8 cellular contexts compared by ENCODE assay signal in the genomic region with DNA sequence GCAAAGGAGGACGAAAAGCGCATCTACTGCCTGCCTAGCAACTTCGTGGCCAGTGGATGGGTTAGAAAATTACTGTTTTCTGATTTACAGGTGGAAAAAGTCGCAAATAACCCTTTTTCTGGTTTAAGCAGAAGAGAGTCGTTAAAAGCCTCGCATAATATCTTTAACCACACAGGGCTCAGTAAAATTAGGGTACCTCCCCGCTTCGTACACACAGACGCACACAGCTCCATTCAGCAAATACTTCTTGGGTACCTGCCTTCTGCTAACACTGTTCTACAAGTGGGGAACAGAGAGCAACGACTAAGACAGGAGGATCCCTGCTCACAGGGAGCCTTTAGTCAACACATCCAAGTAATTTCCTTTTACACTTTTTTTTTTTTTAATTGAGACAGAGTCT. TPM values are rescaled to one million over a fixed set of nuclear protein-coding genes. Genes with fewer than 3 reads are reported as not detected.
DNase-seq lines count a peak whose midpoint lies in the region; ATAC-seq, FAIRE-seq and TF ChIP-seq lines count a peak whose summit lies in the region.

No MANE protein-coding gene starts in this region.

- DNase-seq in activated naive CD4-positive, alpha-beta T cell treated with anti-CD3 and anti-CD28 coated beads for 36 hours = no peak
- DNase-seq in activated naive CD4-positive, alpha-beta T cell treated with Interleukin-2 at 50 U/mL for 16 hours = no peak
- peak; percentile 6 for DNase-seq in HTR-8/SVneo (ENCODE audit: insufficient read length, low spot score)
- no peak for DNase-seq in adipocyte (ENCODE audit: low read depth)
- no peak for DNase-seq in left lung
- no peak for DNase-seq in tibial nerve (ENCODE audit: low spot score in 2 of 2)
- DNase-seq in OCI-M1 (lab: John Stamatoyannopoulos, UW) = no peak
- DNase-seq in effector CD8-positive, alpha-beta T cell (lab: John Stamatoyannopoulos, UW) = no peak

- no peaks in the 10 kb centered on the region for H3K27me3 Mint-ChIP-seq in activated naive CD4-positive, alpha-beta T cell treated with anti-CD3 and anti-CD28 coated beads for 36 hours (ENCODE audit: low read depth)

- TF ChIP-seq CTCF in left lung (IDR thresholded peaks at IDR 0.05) (no peak), tibial nerve (IDR thresholded peaks at IDR 0.05) (no peak)

- no peak for FAIRE-seq in HTR-8/SVneo (lab: Jason Lieb, UNC)

- ATAC-seq in left lung = no peak

- no peak for TF ChIP-seq POLR2A in tibial nerve (IDR thresholded peaks at IDR 0.05)

- peaks cover 6% of the 10 kb centered on the region for H3K4me1 ChIP-seq in adipocyte (ENCODE audit: control insufficient read depth, insufficient read depth, low read length)
- H3K4me1 ChIP-seq in left lung = peaks cover 3 to 16% of the 10 kb centered on the region in 2 donors
- H3K4me1 ChIP-seq in tibial nerve = peaks cover 0 to 18% (median 5%) of the 10 kb centered on the region in 4 donors

- intact Hi-C loops in activated naive CD4-positive, alpha-beta T cell treated with anti-CD3 and anti-CD28 coated beads for 36 hours (cut with micrococcal nuclease) = loop anchor here (5.0 kb wide), 1 partner anchor 74 kb away; no protein-coding TSS in a partner anchor
- intact Hi-C loops in left lung (cut with DNase I) = no loop called here

- WGBS in tibial nerve, 2 donors = 3 to 7% methylated on average over 10 of the region's 10 CpGs

- no peaks in the 10 kb centered on the region for H3K9me3 Mint-ChIP-seq in activated naive CD4-positive, alpha-beta T cell treated with anti-CD3 and anti-CD28 coated beads for 36 hours

- peak overlapping the region; percentile 99 for H3K4me3 ChIP-seq in adipocyte (ENCODE audit: low read length)
- H3K4me3 ChIP-seq in left lung = peak overlapping the region; percentile 68 to 81
- peak overlapping the region; percentile 62 to 91 (median 68) for H3K4me3 ChIP-seq in tibial nerve

- peak overlapping the region; percentile 83 for H3K4me3 Mint-ChIP-seq in activated naive CD4-positive, alpha-beta T cell treated with anti-CD3 and anti-CD28 coated beads for 36 hours

- no peaks in the 10 kb centered on the region for H3K36me3 ChIP-seq in adipocyte (ENCODE audit: control insufficient read depth, insufficient read depth, low read length, severe bottlenecking)
- no peaks in the 10 kb centered on the region for H3K36me3 ChIP-seq in left lung
- H3K36me3 ChIP-seq in tibial nerve = peaks cover 0 to 24% (median 0%) of the 10 kb centered on the region in 3 donors

- H3K27ac Mint-ChIP-seq in activated naive CD4-positive, alpha-beta T cell treated with anti-CD3 and anti-CD28 coated beads for 36 hours = peak overlapping the region; percentile 65

- H3K27ac ChIP-seq in left lung (peak overlapping the region; percentile 57 to 83), tibial nerve (peak overlapping the region; percentile 69 to 94 (median 84))

- no peaks in the 10 kb centered on the region for H3K27me3 ChIP-seq in adipocyte (replicated peaks; ENCODE audit: control insufficient read depth, insufficient read depth, low read length)
- no peaks in the 10 kb centered on the region for H3K27me3 ChIP-seq in left lung
- H3K27me3 ChIP-seq in tibial nerve = no peaks in the 10 kb centered on the region

- H3K9ac ChIP-seq in adipocyte (ENCODE audit: low read length) = peak overlapping the region; percentile 97

- CTCF ChIA-PET in activated naive CD4-positive, alpha-beta T cell treated with anti-CD3 and anti-CD28 coated beads for 36 hours (lab: Charles Lee) = interaction anchor here (0.6 kb wide), 1 partner anchor 163 kb away, joined by 3 read pairs; no protein-coding TSS in a partner anchor

- peaks cover 21% of the 10 kb centered on the region for H3K4me1 Mint-ChIP-seq in activated naive CD4-positive, alpha-beta T cell treated with anti-CD3 and anti-CD28 coated beads for 36 hours (ENCODE audit: low read depth)

- H3K9me3 ChIP-seq in adipocyte (ENCODE audit: control insufficient read depth, low read length) = no peaks in the 10 kb centered on the region
- H3K9me3 ChIP-seq in left lung = no peaks in the 10 kb centered on the region
- H3K9me3 ChIP-seq in tibial nerve = no peaks in the 10 kb centered on the region

- no peak for TF ChIP-seq EP300 in tibial nerve (IDR thresholded peaks at IDR 0.05)

- H3K36me3 Mint-ChIP-seq in activated naive CD4-positive, alpha-beta T cell treated with anti-CD3 and anti-CD28 coated beads for 36 hours (ENCODE audit: low read depth) = peaks cover 20% of the 10 kb centered on the region

RNA-seq across cellular contexts. Expression of gene ALG6, which starts 0.7 kb away (rescaled TPM):
- total RNA-seq in activated naive CD4-positive, alpha-beta T cell treated with anti-CD3 and anti-CD28 coated beads for 36 hours = 10 to 100 TPM; 11.0 to 13.5 TPM
- 10 to 100 TPM; 11.8 to 16.7 TPM for total RNA-seq in left lung
- total RNA-seq in tibial nerve = 10 to 100 TPM in 3 of 4 donors, 1 to 10 TPM in 1; 6.6 to 16.8 (median 13.5) TPM

RNA-seq across cellular contexts. Expression of gene FOXD3, which starts 45.8 kb away (rescaled TPM):
- not detected for total RNA-seq in activated naive CD4-positive, alpha-beta T cell treated with anti-CD3 and anti-CD28 coated beads for 36 hours
- not detected for total RNA-seq in left lung
- total RNA-seq in tibial nerve = 10 to 100 TPM; 15.9 to 37.6 (median 25.6) TPM

Comparison
In these comparisons a context has a peak if more than half of its experiments do, and no peak if none do; other contexts are left out.
1. RNA of gene FOXD3, which starts 45.8 kb away (total RNA-seq): 15.9 to 37.6 TPM in tibial nerve; not detected in left lung and not detected in activated naive CD4-positive, alpha-beta T cell treated with anti-CD3 and anti-CD28 coated beads for 36 hours; every median in the first group is over 10 times any median in the second.
2. Peak in every context shown above with its lines, with median percentiles within 50 percentile points of each other: H3K4me3 ChIP-seq.